ENCODE assay signal across 10 cellular contexts in the genomic region with DNA sequence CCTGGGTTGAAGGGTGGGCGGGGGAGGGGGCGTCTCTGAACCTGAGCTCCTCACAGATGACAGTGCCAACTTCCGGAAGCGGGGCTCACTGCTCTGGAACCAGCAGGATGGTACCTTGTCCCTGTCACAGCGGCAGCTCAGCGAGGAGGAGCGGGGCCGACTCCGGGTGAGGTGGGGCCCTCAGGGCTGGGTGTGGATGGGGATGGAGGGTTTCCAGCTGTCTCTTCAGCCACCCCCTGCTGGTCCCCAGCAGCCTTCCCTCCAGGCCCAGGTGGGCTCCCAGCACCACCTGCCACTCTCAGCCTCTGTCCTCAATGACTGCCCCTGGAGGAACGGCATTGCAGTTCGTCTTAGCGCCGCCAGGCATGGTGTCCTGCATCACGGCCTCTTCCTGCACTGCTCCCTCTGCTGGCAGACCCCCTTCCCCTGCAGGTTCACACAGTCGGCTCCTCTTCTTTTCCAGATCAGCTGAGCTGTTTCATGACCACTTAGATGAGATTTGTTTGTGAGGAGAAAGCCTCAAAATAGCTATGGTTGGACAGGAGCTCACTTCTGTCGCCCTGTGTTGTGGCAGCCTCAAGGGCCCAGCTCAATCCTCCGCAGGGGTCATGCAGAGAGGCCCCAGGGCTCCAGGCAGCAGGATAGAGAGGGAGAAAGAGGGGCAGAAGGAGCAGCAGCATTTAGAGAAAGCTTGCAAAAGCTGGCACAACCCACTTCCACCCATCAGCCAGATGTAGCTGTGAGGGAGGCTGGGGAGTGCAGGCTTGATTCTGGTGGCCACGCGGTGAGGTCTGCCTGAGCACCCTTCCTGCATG. TPM values are rescaled to one million over a fixed set of nuclear protein-coding genes. Genes with fewer than 3 reads are reported as not detected.
A peak's percentile ranks its signal among the peaks of the same experiment; 100 is the strongest.
DNase-seq lines count a peak whose midpoint lies in the region; ATAC-seq and TF ChIP-seq lines count a peak whose summit lies in the region.
"Had no signal": no experiment of that assay in that cellular context is flagged by ENCODE, and none has a peak within 500 bp of the region (broad histone marks: within the 10 kb centered on the region; RNA-seq: fewer than 3 reads in every experiment).

No MANE protein-coding gene starts in this region.

- no peak for ATAC-seq in central memory CD8-positive, alpha-beta T cell (replicated peaks; ENCODE audit: extremely low read depth, poor library complexity, severe bottlenecking)
- peak; percentile 25 to 51 (median 40) for ATAC-seq in psoas muscle
- ATAC-seq in GM21367 (IDR thresholded peaks at IDR 0.05; ENCODE audit: unreplicated experiment), result no peak

- no peaks in the 10 kb centered on the region for H3K27me3 Mint-ChIP-seq in T-helper 2 cell treated with Interferon-gamma antibody and Interleukin-4, amounts not matched to agents 5 μg/mL and 100 μg/mL, for 36 hours (ENCODE audit: low read depth)
- H3K27me3 Mint-ChIP-seq in central memory CD8-positive, alpha-beta T cell, result no peaks in the 10 kb centered on the region

- peaks cover 4 to 50% of the 10 kb centered on the region in 2 donors for H3K36me3 ChIP-seq in psoas muscle (ENCODE audit: insufficient read depth in 1 of 2, low read depth in 1 of 2)

- H3K27ac Mint-ChIP-seq in T-helper 2 cell treated with Interferon-gamma antibody and Interleukin-4, amounts not matched to agents 5 μg/mL and 100 μg/mL, for 36 hours, result peak overlapping the region; percentile 47
- peak overlapping the region; percentile 71 for H3K27ac Mint-ChIP-seq in central memory CD8-positive, alpha-beta T cell (ENCODE audit: low read depth)

- H3K4me1 ChIP-seq in psoas muscle, result peaks cover 17% of the 10 kb centered on the region

- no peak overlapping the region for H3K27ac ChIP-seq in psoas muscle

- H3K36me3 Mint-ChIP-seq in T-helper 2 cell treated with Interferon-gamma antibody and Interleukin-4, amounts not matched to agents 5 μg/mL and 100 μg/mL, for 36 hours (ENCODE audit: low read depth), result peaks cover 33% of the 10 kb centered on the region
- peaks cover 38% of the 10 kb centered on the region for H3K36me3 Mint-ChIP-seq in central memory CD8-positive, alpha-beta T cell (ENCODE audit: insufficient read depth)

- intact Hi-C loops in psoas muscle (cut with DNase I), result loop anchor here (5.0 kb wide), 2 partner anchors 33 to 112 kb away; partner anchors contain the start of genes ASPDH (in 1 of the 2), JOSD2 (in 1 of the 2) and NAPSA (in 1 of the 2)

- no peak for DNase-seq in T-helper 2 cell treated with Interferon-gamma antibody and Interleukin-4, amounts not matched to agents 5 μg/mL and 100 μg/mL, for 36 hours (ENCODE audit: low spot score)
- DNase-seq in T-helper 2 cell, result no peak
- DNase-seq in LNCaP clone FGC (ENCODE audit: low read depth), result no peak
- no peak for DNase-seq in central memory CD8-positive, alpha-beta T cell (ENCODE audit: low spot score in 2 of 2)
- DNase-seq in psoas muscle, result peak in 1 of 2 donors; percentile 76
- DNase-seq in HK-2 (ENCODE audit: unreplicated experiment), result no peak
- DNase-seq in NCI-H187 treated with DMSO at 0.1 percent for 48 hours (lab: John Stamatoyannopoulos, UW), result no peak
- DNase-seq: T1000 had no signal

- H3K4me3 Mint-ChIP-seq in T-helper 2 cell treated with Interferon-gamma antibody and Interleukin-4, amounts not matched to agents 5 μg/mL and 100 μg/mL, for 36 hours, result peak overlapping the region; percentile 27
- peak overlapping the region; percentile 31 for H3K4me3 Mint-ChIP-seq in central memory CD8-positive, alpha-beta T cell

- peak; percentile 31; the same call in 1 of the 2 replicates for TF ChIP-seq CTCF in LNCaP clone FGC (IDR thresholded peaks at IDR 0.05; ENCODE audit: control insufficient read depth, extremely low read depth, insufficient read depth)
- TF ChIP-seq CTCF in psoas muscle (IDR thresholded peaks at IDR 0.05), result peak; percentile 66

- WGBS in psoas muscle, 3 donors, result 74 to 77% (median 76%) methylated on average over 18 to 19 of the region's 19 CpGs

- H3K27me3 ChIP-seq in psoas muscle (ENCODE audit: insufficient read depth in 3 of 3, low read length in 2 of 3), result no peaks in the 10 kb centered on the region

- H3K4me3 ChIP-seq in LNCaP clone FGC (ENCODE audit: low read depth, low read length) (no peak overlapping the region), psoas muscle (no peak overlapping the region)

- no peaks in the 10 kb centered on the region for H3K9me3 ChIP-seq in psoas muscle

- H3K4me1 Mint-ChIP-seq in T-helper 2 cell treated with Interferon-gamma antibody and Interleukin-4, amounts not matched to agents 5 μg/mL and 100 μg/mL, for 36 hours (ENCODE audit: low read depth), result peaks cover 7% of the 10 kb centered on the region
- H3K4me1 Mint-ChIP-seq in central memory CD8-positive, alpha-beta T cell, result peaks cover 38% of the 10 kb centered on the region

- H3K9me3 Mint-ChIP-seq in T-helper 2 cell treated with Interferon-gamma antibody and Interleukin-4, amounts not matched to agents 5 μg/mL and 100 μg/mL, for 36 hours, result no peaks in the 10 kb centered on the region
- no peaks in the 10 kb centered on the region for H3K9me3 Mint-ChIP-seq in central memory CD8-positive, alpha-beta T cell

RNA-seq across cellular contexts. Expression of gene GARIN5A, which starts 2.5 kb away (rescaled TPM):
- total RNA-seq in psoas muscle, result 1 to 10 TPM; 1.2 to 5.3 (median 4.7) TPM
- 1 to 10 TPM; 1.3 to 2.7 (median 1.3) TPM for polyA plus RNA-seq in psoas muscle
- total RNA-seq: subcutaneous adipose tissue had no signal

RNA-seq across cellular contexts. Expression of gene EMC10, which starts 2.8 kb away (rescaled TPM):
- total RNA-seq in psoas muscle, result 10 to 100 TPM; 32.6 to 47.5 (median 43.3) TPM
- polyA plus RNA-seq in psoas muscle, result 10 to 100 TPM; 33.1 to 37.6 (median 34.2) TPM

RNA-seq across cellular contexts. Expression of gene JOSD2, which starts 31.9 kb away (rescaled TPM):
- 10 to 100 TPM; 28.5 to 41.0 (median 37.4) TPM for total RNA-seq in psoas muscle
- 10 to 100 TPM; 51.9 to 87.2 (median 86.2) TPM for polyA plus RNA-seq in psoas muscle

RNA-seq across cellular contexts. Expression of gene ASPDH, which starts 34.6 kb away (rescaled TPM):
- not detected for total RNA-seq in psoas muscle
- not detected for polyA plus RNA-seq in psoas muscle
- total RNA-seq: subcutaneous adipose tissue had no signal

RNA-seq across cellular contexts. Expression of gene MYBPC2, which starts 46.4 kb away (rescaled TPM):
- 1,000 to 10,000 TPM in 3 of 4 donors, 100 to 1,000 TPM in 1; 699 to 1,898 (median 1,482) TPM for total RNA-seq in psoas muscle
- 1,000 to 10,000 TPM in 1 of 3 donors, 100 to 1,000 TPM in 1, 10 to 100 TPM in 1; 65.8 to 1,123 (median 804) TPM for polyA plus RNA-seq in psoas muscle
- total RNA-seq: subcutaneous adipose tissue had no signal

Comparison
In these comparisons a context has a peak if more than half of its experiments do, and no peak if none do; other contexts are left out.
1. ATAC-seq: peak in psoas muscle (4 of 4); none in central memory CD8-positive, alpha-beta T cell (single experiment) and GM21367 (single experiment).